ENCODE assay signal across 10 cellular contexts in genomic region chr6:31927242-31927867, GRCh38. TPM values are rescaled to one million over a fixed set of nuclear protein-coding genes. Genes with fewer than 3 reads are reported as not detected.
DNase-seq lines count a peak whose midpoint lies in the region; ATAC-seq and TF ChIP-seq lines count a peak whose summit lies in the region.
"Had no signal": no experiment of that assay in that cellular context is flagged by ENCODE, and none has a peak within 500 bp of the region (broad histone marks: within the 10 kb centered on the region; RNA-seq: fewer than 3 reads in every experiment).

Gene C2 (plus strand): TSS chr6:31927717. CDS start chr6:31927753, 36 bp downstream.

- no peaks in the 10 kb centered on the region for H3K4me1 Mint-ChIP-seq in activated CD8-positive, alpha-beta T cell treated with anti-CD3 and anti-CD28 coated beads for 36 hours (ENCODE audit: low read depth)

- H3K4me1 ChIP-seq in Peyer's patch (no peaks in the 10 kb centered on the region), esophagus muscularis mucosa (no peaks in the 10 kb centered on the region), mucosa of rectum (ENCODE audit: control insufficient read depth in 2 of 2, insufficient read depth in 2 of 2, low read length in 2 of 2) (no peaks in the 10 kb centered on the region), thymus (ENCODE audit: control insufficient read depth, insufficient read depth, low read length) (no peaks in the 10 kb centered on the region)

- H3K4me3 ChIP-seq in Peyer's patch (peak within 1 kb of the TSS in 3 of 4 donors; percentile 16 to 48 (median 28)), esophagus muscularis mucosa (peak within 1 kb of the TSS; percentile 4 to 41 (median 22)), mucosa of rectum (ENCODE audit: low read length in 2 of 2) (peak within 1 kb of the TSS; percentile 46 to 63), thymus (ENCODE audit: low read length) (no peak within 1 kb of the TSS)
- H3K4me3 ChIP-seq: MG63 had no signal

- intact Hi-C loops in esophagus muscularis mucosa (cut with DNase I) = loop anchor here (10.0 kb wide), 1 partner anchor 347 kb away; no protein-coding TSS in a partner anchor
- intact Hi-C loops in activated CD8-positive, alpha-beta T cell treated with anti-CD3 and anti-CD28 coated beads for 36 hours (cut with micrococcal nuclease) = no loop called here

- TF ChIP-seq POLR2A in Peyer's patch (IDR thresholded peaks at IDR 0.05) = no peak
- TF ChIP-seq POLR2A in esophagus muscularis mucosa (IDR thresholded peaks at IDR 0.05; ENCODE audit: low read depth) = no peak

- 54% methylated on average over 11 of the region's 11 CpGs for WGBS in esophagus muscularis mucosa
- WGBS in thymus = 85% methylated on average over 11 of the region's 11 CpGs

- POLR2A ChIA-PET in activated CD8-positive, alpha-beta T cell treated with anti-CD3 and anti-CD28 coated beads for 36 hours (lab: Charles Lee) = interaction anchor here (1.1 kb wide), 1 partner anchor 21 kb away, joined by 3 read pairs; no protein-coding TSS in a partner anchor

- no peak for TF ChIP-seq EP300 in esophagus muscularis mucosa (IDR thresholded peaks at IDR 0.05)

- no peaks in the 10 kb centered on the region for H3K27me3 ChIP-seq in Peyer's patch
- H3K27me3 ChIP-seq in esophagus muscularis mucosa = peaks cover 0 to 5% (median 2%) of the 10 kb centered on the region in 4 donors
- H3K27me3 ChIP-seq in mucosa of rectum (ENCODE audit: control insufficient read depth in 2 of 2, insufficient read depth in 2 of 2, low read length in 2 of 2) = no peaks in the 10 kb centered on the region
- H3K27me3 ChIP-seq in thymus (ENCODE audit: control insufficient read depth, insufficient read depth) = peaks cover 2% of the 10 kb centered on the region
- H3K27me3 ChIP-seq: MG63 had no signal

- CTCF ChIA-PET in activated CD8-positive, alpha-beta T cell treated with anti-CD3 and anti-CD28 coated beads for 36 hours (lab: Charles Lee) = no interaction called here

- TF ChIP-seq CTCF in Peyer's patch (IDR thresholded peaks at IDR 0.05) (no peak), esophagus muscularis mucosa (IDR thresholded peaks at IDR 0.05) (no peak)
- TF ChIP-seq CTCF in activated CD8-positive, alpha-beta T cell treated with anti-CD3 and anti-CD28 coated beads for 36 hours (IDR thresholded peaks at IDR 0.05) = no peak

- no peaks in the 10 kb centered on the region for H3K27me3 Mint-ChIP-seq in activated CD8-positive, alpha-beta T cell treated with anti-CD3 and anti-CD28 coated beads for 36 hours

- ATAC-seq in GM18498 (IDR thresholded peaks at IDR 0.05; ENCODE audit: unreplicated experiment) = no peak
- ATAC-seq in GM18861 (IDR thresholded peaks at IDR 0.05; ENCODE audit: unreplicated experiment) = no peak
- no peak for ATAC-seq in activated CD8-positive, alpha-beta T cell treated with anti-CD3 and anti-CD28 coated beads for 36 hours

- H3K9me3 Mint-ChIP-seq in activated CD8-positive, alpha-beta T cell treated with anti-CD3 and anti-CD28 coated beads for 36 hours = no peaks in the 10 kb centered on the region
- H3K9me3 Mint-ChIP-seq: activated CD4-positive, alpha-beta T cell treated with anti-CD3 and anti-CD28 coated beads, Interleukin-2, amount 10 ng/mL, durations not matched to agents 24 days and 14 days had no signal

- H3K27ac ChIP-seq in Peyer's patch (peak within 1 kb of the TSS in 3 of 4 donors; percentile 38 to 53 (median 44)), esophagus muscularis mucosa (replicated peaks in 1 of 4) (peak within 1 kb of the TSS in 1 of 4 donors; percentile 34), mucosa of rectum (ENCODE audit: low read depth in 2 of 2, low read length in 2 of 2) (peak within 1 kb of the TSS; percentile 13 to 17), thymus (ENCODE audit: low read depth) (no peak within 1 kb of the TSS)

- H3K27ac Mint-ChIP-seq in activated CD8-positive, alpha-beta T cell treated with anti-CD3 and anti-CD28 coated beads for 36 hours = no peak within 1 kb of the TSS
- H3K27ac Mint-ChIP-seq: activated CD4-positive, alpha-beta T cell treated with anti-CD3 and anti-CD28 coated beads, Interleukin-2, amount 10 ng/mL, durations not matched to agents 24 days and 14 days had no signal

- H3K36me3 ChIP-seq in Peyer's patch (no peaks in the 10 kb centered on the region), esophagus muscularis mucosa (no peaks in the 10 kb centered on the region), mucosa of rectum (ENCODE audit: control insufficient read depth in 2 of 2, insufficient read depth in 2 of 2, low read length in 2 of 2) (no peaks in the 10 kb centered on the region), thymus (ENCODE audit: control insufficient read depth, insufficient read depth) (no peaks in the 10 kb centered on the region)
- H3K36me3 ChIP-seq: MG63 had no signal

- DNase-seq in Peyer's patch (no peak), esophagus muscularis mucosa (ENCODE audit: extremely low spot score) (no peak)
- DNase-seq in activated CD8-positive, alpha-beta T cell treated with anti-CD3 and anti-CD28 coated beads for 36 hours = no peak
- DNase-seq: activated CD4-positive, alpha-beta T cell treated with anti-CD3 and anti-CD28 coated beads, Interleukin-2, amount 10 ng/mL, durations not matched to agents 24 days and 14 days; effector memory CD4-positive, alpha-beta T cell; MG63 had no signal

- H3K9me3 ChIP-seq in Peyer's patch = no peaks in the 10 kb centered on the region
- no peaks in the 10 kb centered on the region for H3K9me3 ChIP-seq in esophagus muscularis mucosa
- no peaks in the 10 kb centered on the region for H3K9me3 ChIP-seq in mucosa of rectum (ENCODE audit: control insufficient read depth in 2 of 2, low read length in 2 of 2)
- no peaks in the 10 kb centered on the region for H3K9me3 ChIP-seq in thymus (ENCODE audit: control insufficient read depth)
- H3K9me3 ChIP-seq: MG63 had no signal

- H3K9ac ChIP-seq in mucosa of rectum (ENCODE audit: low read depth in 1 of 2, low read length in 2 of 2) = peak within 1 kb of the TSS; percentile 45 to 53

- H3K4me3 Mint-ChIP-seq in activated CD8-positive, alpha-beta T cell treated with anti-CD3 and anti-CD28 coated beads for 36 hours = no peak within 1 kb of the TSS
- H3K4me3 Mint-ChIP-seq: activated CD4-positive, alpha-beta T cell treated with anti-CD3 and anti-CD28 coated beads, Interleukin-2, amount 10 ng/mL, durations not matched to agents 24 days and 14 days had no signal

- H3K36me3 Mint-ChIP-seq in activated CD8-positive, alpha-beta T cell treated with anti-CD3 and anti-CD28 coated beads for 36 hours (ENCODE audit: low read depth) = no peaks in the 10 kb centered on the region

RNA-seq across cellular contexts. Expression of gene C2, which starts in this region (rescaled TPM):
- total RNA-seq in Peyer's patch (10 to 100 TPM; 15.3 to 63.2 (median 38.4) TPM), esophagus muscularis mucosa (10 to 100 TPM in 3 of 4 donors, 1 to 10 TPM in 1; 10.0 to 15.4 (median 12.6) TPM)
- 10.3 TPM for polyA plus RNA-seq in thymus
- total RNA-seq in activated CD8-positive, alpha-beta T cell treated with anti-CD3 and anti-CD28 coated beads for 36 hours = 1 to 10 TPM in 1 of 2 experiments, under 1 TPM in 1; 0.99 to 1.4 TPM

Comparison
In these comparisons a context has a peak if more than half of its experiments do, and no peak if none do; other contexts are left out.
1. RNA of gene C2 (total RNA-seq): 15.3 to 63.2 TPM in Peyer's patch and 10.0 to 15.4 TPM in esophagus muscularis mucosa; 0.99 to 1.4 TPM in activated CD8-positive, alpha-beta T cell treated with anti-CD3 and anti-CD28 coated beads for 36 hours; every median in the first group is over 4 times any median in the second.